Comparison of ENCODE assay signal across 27 cellular contexts in the genomic region with DNA sequence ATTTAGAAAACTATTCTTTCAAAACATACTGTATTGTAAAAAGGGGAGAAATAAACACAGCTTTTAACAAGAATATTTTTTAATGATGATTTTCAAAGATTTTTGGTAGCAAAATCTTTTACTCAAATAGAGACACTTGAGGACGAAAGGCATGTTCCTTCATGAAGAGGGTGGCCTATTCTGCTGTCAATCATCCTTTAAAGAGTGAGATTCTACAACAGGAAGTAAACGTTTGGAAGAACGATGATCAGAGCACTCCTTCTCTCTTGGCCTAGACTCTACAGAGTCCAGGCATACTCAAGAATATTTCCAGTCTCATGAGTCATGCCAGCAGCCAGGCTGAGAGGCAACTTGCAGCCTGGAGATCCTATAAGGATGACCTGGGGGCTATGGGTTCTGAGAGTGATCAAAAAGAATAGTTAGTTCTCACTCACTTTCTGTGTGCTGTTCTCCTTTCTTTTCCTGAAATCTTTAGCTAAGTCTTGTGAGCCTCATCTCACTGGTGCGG.
DNase-seq lines count a peak whose midpoint lies in the region; ATAC-seq, FAIRE-seq and TF ChIP-seq lines count a peak whose summit lies in the region.
"Had no signal": no experiment of that assay in that cellular context is flagged by ENCODE, and none has a peak within 500 bp of the region (broad histone marks: within the 10 kb centered on the region; RNA-seq: fewer than 3 reads in every experiment).

No MANE protein-coding gene starts in this region.

- DNase-seq in AG08396 (ENCODE audit: low spot score) (peak; percentile 27), Karpas-422 (peak; percentile 14), K562 (ENCODE audit: extremely low read depth in 1 of 4, low spot score in 3 of 4) (no peak), iris pigment epithelial cell (ENCODE audit: low read depth) (peak; percentile 32), amygdala (lab: John Stamatoyannopoulos, UW) (no peak), erythroblast (lab: John Stamatoyannopoulos, UW) (no peak), NCI-H510A treated with DMSO at 0.1 percent for 48 hours (lab: John Stamatoyannopoulos, UW) (no peak)
- DNase-seq: activated CD4-positive, alpha-beta T cell treated with anti-CD3 and anti-CD28 coated beads for 1 hour; activated CD8-positive, alpha-beta T cell treated with anti-CD3 and anti-CD28 coated beads, Interleukin-2, amount 10 ng/mL, durations not matched to agents 7 days and 5 days; activated effector memory CD4-positive, alpha-beta T cell treated with anti-CD3 and anti-CD28 coated beads, Interleukin-2, amount 50 U/mL, for 16 hours; activated naive CD8-positive, alpha-beta T cell treated with anti-CD3 and anti-CD28 coated beads, Interleukin-2, amount 50 U/mL, for 24 hours; activated T-cell treated with anti-CD3 and anti-CD28 coated beads for 4 hours; DMS79 treated with DMSO at 0.1 percent for 48 hours; H9; head of caudate nucleus; mesendoderm; naive B cell; NCI-H1105; NCI-H2029; NCI-H345; PC-3; retina; SIG-M5 had no signal

- H3K9ac ChIP-seq in Karpas-422 (ENCODE audit: low read length) (no peak overlapping the region), K562 (ENCODE audit: insufficient read depth in 1 of 2, low read depth in 2 of 2, low read length in 2 of 2) (no peak overlapping the region)

- no TSS peak for BruUV-seq in K562 (replicated peaks; lab: Mats Ljungman, UMichigan)

- CTCF ChIA-PET in K562 (lab: Yijun Ruan, JAX; ENCODE audit: low intra/inter-chr PET ratio): no interaction called here

- no peaks in the 10 kb centered on the region for H3K9me2 ChIP-seq in Karpas-422 (replicated peaks; ENCODE audit: insufficient read depth, low read length)

- in situ Hi-C loops in K562 (cut with MboI): no loop called here

- H3K4me1 ChIP-seq in Karpas-422 (ENCODE audit: low read length) (no peaks in the 10 kb centered on the region), K562 (replicated peaks in 1 of 2; ENCODE audit: control insufficient read depth in 2 of 2, insufficient read depth in 2 of 2, low read length in 2 of 2) (no peaks in the 10 kb centered on the region; a peak in 2 of 5 replicates)

- no peaks in the 10 kb centered on the region for H3K9me3 ChIP-seq in Karpas-422 (ENCODE audit: low read length)
- H3K9me3 ChIP-seq in K562 (replicated peaks; ENCODE audit: control insufficient read depth, insufficient read depth, low read depth, low read length): no peaks in the 10 kb centered on the region

- peak; percentile 11 for FAIRE-seq in K562 (lab: Jason Lieb, UNC)
- FAIRE-seq: A204.1, TTC549 had no signal

- POLR2A ChIA-PET in K562 (lab: Yijun Ruan, JAX): no interaction called here

- H3K4me2 ChIP-seq in Karpas-422 (ENCODE audit: low read depth, low read length, poor library complexity, severe bottlenecking): no peak overlapping the region
- H3K4me2 ChIP-seq in K562 (ENCODE audit: insufficient read depth, low read length): no peak overlapping the region

- H3K27me3 ChIP-seq in Karpas-422 (ENCODE audit: low read length): no peaks in the 10 kb centered on the region
- H3K27me3 ChIP-seq in K562 (ENCODE audit: control insufficient read depth in 2 of 2, insufficient read depth in 2 of 2, low read length in 2 of 2): no peaks in the 10 kb centered on the region
- H3K27me3 ChIP-seq: cardiac muscle cell had no signal

- TF ChIP-seq CTCF in K562 (IDR thresholded peaks at IDR 0.05 in 2 of 3, conservative IDR thresholded peaks at IDR 0.05 in 1 of 3; ENCODE audit: insufficient read depth in 2 of 3, low read depth in 1 of 3, low read length in 3 of 3): no peak

- no peaks in the 10 kb centered on the region for H3K9me1 ChIP-seq in K562 (ENCODE audit: control insufficient read depth, insufficient read depth, low read length)

- H3K4me3 ChIP-seq in Karpas-422 (ENCODE audit: low read length) (no peak overlapping the region), K562 (no peak overlapping the region)
- H3K4me3 ChIP-seq: cardiac muscle cell had no signal

- H3K27ac ChIP-seq in Karpas-422 (ENCODE audit: low read length) (no peak overlapping the region), K562 (ENCODE audit: extremely low read depth, low read depth, low read length) (no peak overlapping the region)
- H3K27ac ChIP-seq: cardiac muscle cell had no signal

- TF ChIP-seq POLR2A in K562 (conservative IDR thresholded peaks at IDR 0.05) (no peak), erythroblast (IDR thresholded peaks at IDR 0.05; ENCODE audit: low read length) (no peak)

- H3K36me3 ChIP-seq in Karpas-422 (ENCODE audit: insufficient read depth, low read length) (no peaks in the 10 kb centered on the region), K562 (ENCODE audit: control insufficient read depth, insufficient read depth, low read length) (no peaks in the 10 kb centered on the region)
- H3K36me3 ChIP-seq: cardiac muscle cell had no signal

- intact Hi-C loops in K562 (cut with micrococcal nuclease): no loop called here

- no peak overlapping the region for H2AFZ ChIP-seq in Karpas-422 (ENCODE audit: low read length)
- peak overlapping the region; percentile 70 for H2AFZ ChIP-seq in K562 (ENCODE audit: low read depth, low read length)

- 25% methylated on average over 4 of the region's 4 CpGs for WGBS in K562 (ENCODE audit: insufficient coverage, low coverage, missing lambda C conversion rate)

- H3K79me2 ChIP-seq in Karpas-422 (ENCODE audit: low read length): no peaks in the 10 kb centered on the region
- no peaks in the 10 kb centered on the region for H3K79me2 ChIP-seq in K562 (ENCODE audit: control insufficient read depth, insufficient read depth, low read length)

- ATAC-seq in K562 (no peak), HG03460 (IDR thresholded peaks at IDR 0.05; ENCODE audit: unreplicated experiment) (no peak)
- ATAC-seq: activated CD8-positive, alpha-beta T cell treated with anti-CD3 and anti-CD28 coated beads, Interleukin-2, amount 10 ng/mL, durations not matched to agents 7 days and 5 days; activated naive CD8-positive, alpha-beta T cell treated with anti-CD3 and anti-CD28 coated beads, Interleukin-2, amount 50 U/mL, for 24 hours; PC-3 had no signal

- TF ChIP-seq RAD21 in K562 (CRISPR knock-in tag; conservative IDR thresholded peaks at IDR 0.05 in 1 of 2, IDR thresholded peaks at IDR 0.05 in 1 of 2): no peak

- H4K20me1 ChIP-seq in Karpas-422 (ENCODE audit: insufficient read depth, low read depth, low read length) (no peaks in the 10 kb centered on the region), K562 (replicated peaks; ENCODE audit: control insufficient read depth, insufficient read depth, low read length) (no peaks in the 10 kb centered on the region)

- no peak for TF ChIP-seq EP300 in K562 (IDR thresholded peaks at IDR 0.05; ENCODE audit: low read length)

TF ChIP-seq in K562, 482 proteins besides CTCF, POLR2A, EP300 and RAD21:
- TF ChIP-seq, protein P1, sequence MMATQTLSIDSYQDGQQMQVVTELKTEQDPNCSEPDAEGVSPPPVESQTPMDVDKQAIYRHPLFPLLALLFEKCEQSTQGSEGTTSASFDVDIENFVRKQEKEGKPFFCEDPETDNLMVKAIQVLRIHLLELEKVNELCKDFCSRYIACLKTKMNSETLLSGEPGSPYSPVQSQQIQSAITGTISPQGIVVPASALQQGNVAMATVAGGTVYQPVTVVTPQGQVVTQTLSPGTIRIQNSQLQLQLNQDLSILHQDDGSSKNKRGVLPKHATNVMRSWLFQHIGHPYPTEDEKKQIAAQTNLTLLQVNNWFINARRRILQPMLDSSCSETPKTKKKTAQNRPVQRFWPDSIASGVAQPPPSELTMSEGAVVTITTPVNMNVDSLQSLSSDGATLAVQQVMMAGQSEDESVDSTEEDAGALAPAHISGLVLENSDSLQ (IDR thresholded peaks at IDR 0.05): peak; percentile 92
- no peak for TF ChIP-seq ZNF23 (CRISPR knock-in tag; IDR thresholded peaks at IDR 0.05)

Comparison
In these comparisons a context has a peak if more than half of its experiments do, and no peak if none do; other contexts are left out.
1. DNase-seq: peak in AG08396 (single experiment), Karpas-422 (single experiment) and iris pigment epithelial cell (single experiment); none in K562 (0 of 4), amygdala (0 of 56), erythroblast (0 of 2) and NCI-H510A treated with DMSO at 0.1 percent for 48 hours (single experiment).